8 cellular contexts compared by ENCODE assay signal in the genomic region with DNA sequence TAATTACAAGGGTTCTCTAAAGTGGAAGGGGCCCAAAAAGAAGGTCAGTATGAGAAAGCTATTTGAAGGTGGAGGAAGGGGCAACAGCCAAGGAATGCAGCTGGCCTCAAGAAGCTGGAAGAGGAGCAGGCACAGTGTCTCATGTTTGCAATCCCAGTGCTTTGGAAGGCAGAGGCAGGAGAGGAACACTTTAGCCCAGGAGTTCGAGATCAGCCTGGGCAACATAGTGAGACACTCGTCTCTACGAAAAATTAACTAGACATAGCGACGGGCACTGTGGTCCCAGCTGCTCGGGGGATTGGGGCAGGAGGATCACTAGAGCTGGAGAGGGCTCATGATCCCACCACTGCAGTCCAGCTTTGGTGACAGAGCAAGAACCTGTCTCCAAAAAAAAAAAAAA. TPM values are rescaled to one million over a fixed set of nuclear protein-coding genes. Genes with fewer than 3 reads are reported as not detected.
A peak's percentile ranks its signal among the peaks of the same experiment; 100 is the strongest.
DNase-seq lines count a peak whose midpoint lies in the region; ATAC-seq and TF ChIP-seq lines count a peak whose summit lies in the region.

No MANE protein-coding gene starts in this region.

- no peak for TF ChIP-seq CTCF in epithelial cell of proximal tubule (conservative IDR thresholded peaks at IDR 0.05; ENCODE audit: low read depth, low read length)

- WGBS in GM23248 (ENCODE audit: low coverage in 1 of 2, low lambda C conversion rate in 2 of 2, missing lambda C conversion rate in 2 of 2), 2 experiments = 96 to 97% methylated on average over 6 of the region's 6 CpGs

- in situ Hi-C loops in GM23248 (cut with MboI) = no loop called here

- H3K27ac ChIP-seq in GM23248 (no peak overlapping the region), SK-N-MC (no peak overlapping the region)

- ATAC-seq in HG02623 (IDR thresholded peaks at IDR 0.05; ENCODE audit: unreplicated experiment) = no peak
- no peak for ATAC-seq in HG02884 (IDR thresholded peaks at IDR 0.05; ENCODE audit: unreplicated experiment)
- ATAC-seq in HG02759 (IDR thresholded peaks at IDR 0.05; ENCODE audit: unreplicated experiment) = no peak

- H3K9ac ChIP-seq in GM23248 = no peak overlapping the region
- H3K9ac ChIP-seq in SK-N-MC (ENCODE audit: insufficient read length) = no peak overlapping the region
- no peak overlapping the region for H3K9ac ChIP-seq in skeletal muscle satellite cell (ENCODE audit: low read depth, low read length)

- no peaks in the 10 kb centered on the region for H3K36me3 ChIP-seq in GM23248 (ENCODE audit: low read depth)
- peaks cover 3% of the 10 kb centered on the region; the same call in 1 of the 2 replicates for H3K36me3 ChIP-seq in SK-N-MC (ENCODE audit: insufficient read depth, low read length)
- H3K36me3 ChIP-seq in skeletal muscle satellite cell (ENCODE audit: insufficient read depth, low read length) = no peaks in the 10 kb centered on the region

- H3K4me3 ChIP-seq in GM23248 (peak overlapping the region; percentile 87; the same call in 1 of the 2 replicates), SK-N-MC (peak overlapping the region; percentile 78; the same call in 1 of the 2 replicates), epithelial cell of proximal tubule (ENCODE audit: low read depth, low read length) (peak overlapping the region; percentile 81), skeletal muscle satellite cell (ENCODE audit: low read length) (peak overlapping the region; percentile 84)

- peaks cover 29% of the 10 kb centered on the region; the same call in 1 of the 2 replicates for H3F3A ChIP-seq in GM23248 (ENCODE audit: insufficient read depth)

- H4K20me1 ChIP-seq in GM23248 (ENCODE audit: insufficient read depth) = no peaks in the 10 kb centered on the region

- DNase-seq in GM23248 = no peak
- no peak for DNase-seq in SK-N-MC (ENCODE audit: low read depth, low spot score)
- no peak for DNase-seq in epithelial cell of proximal tubule (ENCODE audit: low read depth)
- no peak for DNase-seq in SW480 (ENCODE audit: low spot score)

- peaks cover 13% of the 10 kb centered on the region; the same call in 1 of the 2 replicates for H3K79me2 ChIP-seq in GM23248 (ENCODE audit: insufficient read depth)

- H3K9me2 ChIP-seq in GM23248 (ENCODE audit: insufficient read depth) = no peaks in the 10 kb centered on the region

- H3K4me1 ChIP-seq in GM23248 (ENCODE audit: insufficient read depth) = peaks cover 31% of the 10 kb centered on the region
- H3K4me1 ChIP-seq in skeletal muscle satellite cell (ENCODE audit: control insufficient read depth, insufficient read depth, low read length) = peaks cover 34% of the 10 kb centered on the region

- H3K4me2 ChIP-seq in GM23248 (ENCODE audit: unreplicated experiment) = peak overlapping the region; percentile 82
- H3K4me2 ChIP-seq in skeletal muscle satellite cell (ENCODE audit: low read length) = peak overlapping the region; percentile 91

- H3K27me3 ChIP-seq in GM23248 (replicated peaks; ENCODE audit: insufficient read depth) (no peaks in the 10 kb centered on the region), skeletal muscle satellite cell (ENCODE audit: control insufficient read depth, insufficient read depth, low read length) (no peaks in the 10 kb centered on the region)

- peak overlapping the region; percentile 95 for H2AFZ ChIP-seq in GM23248

- no peaks in the 10 kb centered on the region for H3K9me3 ChIP-seq in GM23248 (ENCODE audit: low read depth)
- no peaks in the 10 kb centered on the region for H3K9me3 ChIP-seq in SK-N-MC (ENCODE audit: low read depth, low read length)
- no peaks in the 10 kb centered on the region for H3K9me3 ChIP-seq in skeletal muscle satellite cell (replicated peaks; ENCODE audit: low read length)

RNA-seq across cellular contexts. Expression of a gene that starts 0.7 kb away (rescaled TPM):
- 8.9 and 12.0 TPM in 2 replicates for total RNA-seq in GM23248 (2014; rRNA removed; shearing (Covaris generic))
- polyA plus RNA-seq in GM23248 (2016; fragmentation: Nextera tagmentation; extraction: Ambion mirVana) = 8.8 and 11.1 TPM in 2 replicates
- total RNA-seq in epithelial cell of proximal tubule = 9.0 and 22.4 TPM in 2 replicates
- 5.3 and 5.9 TPM in 2 replicates for total RNA-seq in skeletal muscle satellite cell (2012; rRNA removed)

RNA-seq across cellular contexts. Expression of a gene that starts 31.2 kb away (rescaled TPM):
- not detected in 2 replicates for total RNA-seq in GM23248 (2014; rRNA removed; shearing (Covaris generic))
- polyA plus RNA-seq in GM23248 (2016; fragmentation: Nextera tagmentation; extraction: Ambion mirVana) = 0.13 and 0.19 TPM in 2 replicates
- total RNA-seq in epithelial cell of proximal tubule = 0.14 TPM in 1 of 2 replicates, not detected in the other
- total RNA-seq in skeletal muscle satellite cell (2012; rRNA removed) = under 0.01 and 0.22 TPM in 2 replicates
